ENCODE assay signal across 11 cellular contexts in genomic region chr2:204539010-204539385, GRCh38.
"Had no signal": no experiment of that assay in that cellular context is flagged by ENCODE, and none has a peak within 500 bp of the region (broad histone marks: within the 10 kb centered on the region; RNA-seq: fewer than 3 reads in every experiment).

No MANE protein-coding gene starts in this region.

- H3K27me3 ChIP-seq: tibial artery had no signal

- H3K4me1 Mint-ChIP-seq: nephron progenitor cell, T-helper 17 cell had no signal

- H3K9me3 Mint-ChIP-seq: activated T-helper 2 cell treated with anti-CD3 and anti-CD28 coated beads, Interferon-gamma antibody, Interleukin-2, Interleukin-4, amounts not matched to agents 10 μg/mL and 5 μg/mL and 100 μg/mL, durations not matched to agents 14 hours and 24 hours and 36 hours; nephron progenitor cell had no signal

- H3K9me3 ChIP-seq: left ventricle myocardium inferior, tibial artery had no signal

- H3K36me3 ChIP-seq: left ventricle myocardium inferior, tibial artery had no signal

- H3K27ac Mint-ChIP-seq: activated T-helper 2 cell treated with anti-CD3 and anti-CD28 coated beads, Interferon-gamma antibody, Interleukin-2, Interleukin-4, amounts not matched to agents 10 μg/mL and 5 μg/mL and 100 μg/mL, durations not matched to agents 14 hours and 24 hours and 36 hours; nephron progenitor cell; T-helper 17 cell had no signal

- H3K4me1 ChIP-seq: left ventricle myocardium inferior had no signal

- H3K27ac ChIP-seq: left ventricle myocardium inferior, tibial artery had no signal

- DNase-seq: activated CD4-positive, alpha-beta T cell treated with anti-CD3 and anti-CD28 coated beads, Interleukin-2, amount 50 U/mL, for 4 hours; activated CD4-positive, CD25-positive, alpha-beta regulatory T cell treated with anti-CD3 and anti-CD28 coated beads, Interleukin-2, amount 50 U/mL, for 72 hours; activated naive CD4-positive, alpha-beta T cell treated with anti-CD3 and anti-CD28 coated beads, Interleukin-2, amount 50 U/mL, for 16 hours; left ventricle myocardium inferior; stimulated activated CD4-positive, alpha-beta T cell treated with anti-CD3 and anti-CD28 coated beads, Interleukin-4, amount 100 ng/mL, for 1 hour; stimulated activated naive CD4-positive, alpha-beta T cell; T-helper 17 cell; tibial artery had no signal

- H3K4me3 Mint-ChIP-seq: nephron progenitor cell, T-helper 17 cell had no signal

- ATAC-seq: esophagus mucosa, T-helper 17 cell had no signal

- H3K4me3 ChIP-seq: left ventricle myocardium inferior, tibial artery had no signal
